18 cellular contexts compared by ENCODE assay signal in the genomic region with DNA sequence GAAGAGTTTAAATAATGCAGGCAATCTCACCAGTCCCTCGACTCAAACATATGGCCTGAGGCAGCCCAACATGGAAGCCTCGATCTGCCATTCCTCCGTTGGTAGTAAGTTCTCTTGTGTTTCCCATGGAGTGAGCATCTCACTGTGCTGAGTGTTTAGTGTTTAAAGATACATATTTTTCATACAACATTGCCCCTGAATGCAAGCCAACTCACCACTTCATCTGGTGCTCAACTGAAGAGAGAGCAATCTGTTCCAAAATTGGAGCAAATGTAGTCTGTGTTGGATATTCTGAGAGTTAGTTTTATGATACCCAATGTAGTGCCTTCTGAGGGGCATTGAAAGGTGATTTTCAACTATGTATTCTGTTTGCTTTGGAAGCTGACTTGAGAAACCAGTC.
"Had no signal": no experiment of that assay in that cellular context is flagged by ENCODE, and none has a peak within 500 bp of the region (broad histone marks: within the 10 kb centered on the region; RNA-seq: fewer than 3 reads in every experiment).

No MANE protein-coding gene starts in this region.

- H3K27me3 ChIP-seq: esophagus squamous epithelium, gastroesophageal sphincter, right lobe of liver, tibial artery, upper lobe of right lung, vagina had no signal

- H3K4me1 ChIP-seq: esophagus squamous epithelium, gastroesophageal sphincter, parathyroid adenoma, prostate gland, right lobe of liver, tibial artery, upper lobe of right lung, vagina had no signal

- H3K27ac ChIP-seq: esophagus squamous epithelium, gastroesophageal sphincter, parathyroid adenoma, prostate gland, right lobe of liver, tibial artery, upper lobe of right lung, vagina had no signal

- H3K4me3 ChIP-seq: esophagus squamous epithelium, gastroesophageal sphincter, prostate gland, right lobe of liver, tibial artery, upper lobe of right lung, vagina had no signal

- H3K9me3 ChIP-seq: esophagus squamous epithelium, gastroesophageal sphincter, prostate gland, right lobe of liver, tibial artery, upper lobe of right lung, vagina had no signal

- ATAC-seq: gastroesophageal sphincter; left lobe of liver; naive thymus-derived CD4-positive, alpha-beta T cell; right lobe of liver; stimulated activated effector memory CD8-positive, alpha-beta T cell treated with anti-CD3 and anti-CD28 coated beads, Interleukin-12 subunit alpha, Interleukin-12 subunit beta, amount 100 ng/mL, for 72 hours; upper lobe of right lung had no signal

- DNase-seq: esophagus squamous epithelium; foreskin fibroblast; glutamatergic neuron; islet precursor cell; mammary epithelial cell; naive thymus-derived CD4-positive, alpha-beta T cell; nephron progenitor cell; right lobe of liver; stimulated activated CD4-positive, alpha-beta T cell treated with anti-CD3 and anti-CD28 coated beads, Interleukin-4, amount 100 ng/mL, for 1 hour; stimulated activated CD8-positive, alpha-beta memory T cell treated with anti-CD3 and anti-CD28 coated beads, Interleukin-4, amount 100 ng/mL, for 48 hours; tibial artery; upper lobe of right lung had no signal
